Comparison of ENCODE assay signal across 22 cellular contexts in genomic region chr12:1948883-1949282, GRCh38. TPM values are rescaled to one million over a fixed set of nuclear protein-coding genes. Genes with fewer than 3 reads are reported as not detected.
DNase-seq lines count a peak whose midpoint lies in the region; ATAC-seq and TF ChIP-seq lines count a peak whose summit lies in the region.
"Had no signal": no experiment of that assay in that cellular context is flagged by ENCODE, and none has a peak within 500 bp of the region (broad histone marks: within the 10 kb centered on the region; RNA-seq: fewer than 3 reads in every experiment).

No MANE protein-coding gene starts in this region.

- no peaks in the 10 kb centered on the region for H3K9me3 ChIP-seq in prostate gland
- no peaks in the 10 kb centered on the region for H3K9me3 ChIP-seq in vagina
- H3K9me3 ChIP-seq: ovary, tibial artery had no signal

- H3K27me3 ChIP-seq in prostate gland (replicated peaks; ENCODE audit: insufficient read depth) (no peaks in the 10 kb centered on the region), vagina (no peaks in the 10 kb centered on the region)
- H3K27me3 ChIP-seq: ovary, tibial artery had no signal

- TF ChIP-seq CTCF in glutamatergic neuron (IDR thresholded peaks at IDR 0.05; ENCODE audit: partially characterized antibody, unreplicated experiment) (no peak), prostate gland (IDR thresholded peaks at IDR 0.05) (no peak), vagina (IDR thresholded peaks at IDR 0.05) (no peak)

- DNase-seq in central memory CD8-positive, alpha-beta T cell (ENCODE audit: low spot score in 2 of 2), result no peak
- DNase-seq in glutamatergic neuron (no peak), prostate gland (ENCODE audit: low spot score) (no peak), vagina (ENCODE audit: extremely low spot score in 2 of 2) (no peak), caudate nucleus (lab: John Stamatoyannopoulos, UW) (no peak), NCI-H2171 treated with DMSO at 0.1 percent for 48 hours (lab: John Stamatoyannopoulos, UW) (no peak)
- no peak for DNase-seq in activated CD8-positive, alpha-beta T cell treated with anti-CD3 and anti-CD28 coated beads, Interleukin-2, amount 10 ng/mL, durations not matched to agents 7 days and 5 days
- DNase-seq: activated CD4-positive, alpha-beta T cell treated with anti-CD3 and anti-CD28 coated beads, Interleukin-2, amount 50 U/mL, for 48 hours; activated CD8-positive, alpha-beta memory T cell treated with anti-CD3 and anti-CD28 coated beads, Interleukin-2, amount 50 U/mL, for 48 hours; aorta; dermis blood vessel endothelial cell; islet precursor cell; NCI-H1417 treated with DMSO at 0.1 percent for 48 hours; NCI-H2081; NCI-H345; NCI-H748 treated with DMSO at 0.1 percent for 48 hours; ovary; stimulated activated naive CD8-positive, alpha-beta T cell treated with anti-CD3 and anti-CD28 coated beads, Interleukin-15, Interleukin-2, amounts not matched to agents 100 U/mL and 50 U/mL, for 24 hours; tibial artery had no signal

- ATAC-seq in central memory CD8-positive, alpha-beta T cell (replicated peaks; ENCODE audit: extremely low read depth, poor library complexity, severe bottlenecking), result no peak
- ATAC-seq in activated CD8-positive, alpha-beta T cell treated with anti-CD3 and anti-CD28 coated beads, Interleukin-2, amount 10 ng/mL, durations not matched to agents 7 days and 5 days, result no peak
- ATAC-seq: stimulated activated naive CD8-positive, alpha-beta T cell treated with anti-CD3 and anti-CD28 coated beads, Interleukin-15, Interleukin-2, amounts not matched to agents 100 U/mL and 50 U/mL, for 24 hours had no signal

- H3K36me3 ChIP-seq in prostate gland, result peaks cover 7 to 17% of the 10 kb centered on the region in 2 donors
- peaks cover 0 to 41% of the 10 kb centered on the region in 2 donors for H3K36me3 ChIP-seq in vagina
- H3K36me3 ChIP-seq: ovary had no signal

- intact Hi-C loops in prostate gland (cut with DNase I) (loop anchor here (5.0 to 10.0 kb wide), 2 partner anchors 88 to 326 kb away; no protein-coding TSS in a partner anchor), vagina (cut with DNase I) (loop anchor here (10.0 kb wide), 2 partner anchors 86 to 326 kb away; no protein-coding TSS in a partner anchor)

- CTCF ChIA-PET in activated CD8-positive, alpha-beta T cell treated with anti-CD3 and anti-CD28 coated beads, Interleukin-2, amount 10 ng/mL, durations not matched to agents 7 days and 5 days (lab: Charles Lee), result interaction anchor here (1.2 kb wide), 2 partner anchors 9 to 158 kb away, joined by 3 to 8 read pairs; no protein-coding TSS in a partner anchor

- H3K4me3 ChIP-seq in prostate gland (no peak overlapping the region), vagina (no peak overlapping the region)
- H3K4me3 ChIP-seq: ovary, tibial artery had no signal

- peak overlapping the region; percentile 47 to 58 for H3K27ac ChIP-seq in prostate gland
- peak overlapping the region; percentile 51 for H3K27ac ChIP-seq in vagina
- H3K27ac ChIP-seq in caudate nucleus (ENCODE audit: low read depth, low read length), result no peak overlapping the region

- WGBS in prostate gland, result 90% methylated on average over 11 of the region's 11 CpGs

- POLR2A ChIA-PET in activated CD8-positive, alpha-beta T cell treated with anti-CD3 and anti-CD28 coated beads, Interleukin-2, amount 10 ng/mL, durations not matched to agents 7 days and 5 days (lab: Charles Lee), result interaction anchor here (0.5 kb wide), 1 partner anchor 743 kb away, joined by 3 read pairs; no protein-coding TSS in a partner anchor

- no peaks in the 10 kb centered on the region for H3K27me3 Mint-ChIP-seq in central memory CD8-positive, alpha-beta T cell
- H3K27me3 Mint-ChIP-seq in glutamatergic neuron (ENCODE audit: unreplicated experiment), result peaks cover 3% of the 10 kb centered on the region
- no peaks in the 10 kb centered on the region for H3K27me3 Mint-ChIP-seq in activated CD8-positive, alpha-beta T cell treated with anti-CD3 and anti-CD28 coated beads, Interleukin-2, amount 10 ng/mL, durations not matched to agents 7 days and 5 days (ENCODE audit: low read depth)
- H3K27me3 Mint-ChIP-seq: activated naive CD4-positive, alpha-beta T cell treated with anti-CD3 and anti-CD28 coated beads, Interleukin-2, amount 50 U/mL, for 24 hours had no signal

- peaks cover 38% of the 10 kb centered on the region for H3K36me3 Mint-ChIP-seq in central memory CD8-positive, alpha-beta T cell (ENCODE audit: insufficient read depth)
- peaks cover 4% of the 10 kb centered on the region for H3K36me3 Mint-ChIP-seq in glutamatergic neuron (ENCODE audit: unreplicated experiment)
- H3K36me3 Mint-ChIP-seq in activated CD8-positive, alpha-beta T cell treated with anti-CD3 and anti-CD28 coated beads, Interleukin-2, amount 10 ng/mL, durations not matched to agents 7 days and 5 days (ENCODE audit: low read depth), result peaks cover 42% of the 10 kb centered on the region

- peaks cover under 1% of the 10 kb centered on the region for H3K4me1 Mint-ChIP-seq in central memory CD8-positive, alpha-beta T cell
- peaks cover 12% of the 10 kb centered on the region for H3K4me1 Mint-ChIP-seq in glutamatergic neuron (ENCODE audit: low read depth, unreplicated experiment)
- H3K4me1 Mint-ChIP-seq in activated CD8-positive, alpha-beta T cell treated with anti-CD3 and anti-CD28 coated beads, Interleukin-2, amount 10 ng/mL, durations not matched to agents 7 days and 5 days (ENCODE audit: low read depth), result no peaks in the 10 kb centered on the region
- H3K4me1 Mint-ChIP-seq: activated naive CD4-positive, alpha-beta T cell treated with anti-CD3 and anti-CD28 coated beads, Interleukin-2, amount 50 U/mL, for 24 hours; CD14-positive monocyte had no signal

- no peak overlapping the region for H3K4me3 Mint-ChIP-seq in central memory CD8-positive, alpha-beta T cell
- no peak overlapping the region for H3K4me3 Mint-ChIP-seq in glutamatergic neuron (ENCODE audit: unreplicated experiment)
- H3K4me3 Mint-ChIP-seq in activated CD8-positive, alpha-beta T cell treated with anti-CD3 and anti-CD28 coated beads, Interleukin-2, amount 10 ng/mL, durations not matched to agents 7 days and 5 days, result no peak overlapping the region
- H3K4me3 Mint-ChIP-seq: activated naive CD4-positive, alpha-beta T cell treated with anti-CD3 and anti-CD28 coated beads, Interleukin-2, amount 50 U/mL, for 24 hours; CD14-positive monocyte had no signal

- peaks cover 3% of the 10 kb centered on the region for H3K4me1 ChIP-seq in prostate gland (replicated peaks)
- peaks cover 19% of the 10 kb centered on the region for H3K4me1 ChIP-seq in vagina

- TF ChIP-seq POLR2A in prostate gland (IDR thresholded peaks at IDR 0.05) (no peak), vagina (IDR thresholded peaks at IDR 0.05) (no peak)

- peak overlapping the region; percentile 60 for H3K27ac Mint-ChIP-seq in central memory CD8-positive, alpha-beta T cell (ENCODE audit: low read depth)
- H3K27ac Mint-ChIP-seq in glutamatergic neuron (ENCODE audit: unreplicated experiment), result peak overlapping the region; percentile 48
- H3K27ac Mint-ChIP-seq in activated CD8-positive, alpha-beta T cell treated with anti-CD3 and anti-CD28 coated beads, Interleukin-2, amount 10 ng/mL, durations not matched to agents 7 days and 5 days, result no peak overlapping the region
- H3K27ac Mint-ChIP-seq: activated naive CD4-positive, alpha-beta T cell treated with anti-CD3 and anti-CD28 coated beads, Interleukin-2, amount 50 U/mL, for 24 hours; activated T-helper 2 cell treated with anti-CD3 and anti-CD28 coated beads, Interferon-gamma antibody, Interleukin-2, Interleukin-4, amounts not matched to agents 10 μg/mL and 5 μg/mL and 100 μg/mL, durations not matched to agents 14 hours and 24 hours and 36 hours had no signal

- no peaks in the 10 kb centered on the region for H3K9me3 Mint-ChIP-seq in central memory CD8-positive, alpha-beta T cell
- H3K9me3 Mint-ChIP-seq in glutamatergic neuron (ENCODE audit: unreplicated experiment), result peaks cover 6% of the 10 kb centered on the region
- no peaks in the 10 kb centered on the region for H3K9me3 Mint-ChIP-seq in activated CD8-positive, alpha-beta T cell treated with anti-CD3 and anti-CD28 coated beads, Interleukin-2, amount 10 ng/mL, durations not matched to agents 7 days and 5 days (ENCODE audit: insufficient read depth)
- H3K9me3 Mint-ChIP-seq: activated naive CD4-positive, alpha-beta T cell treated with anti-CD3 and anti-CD28 coated beads, Interleukin-2, amount 50 U/mL, for 24 hours; activated T-helper 2 cell treated with anti-CD3 and anti-CD28 coated beads, Interferon-gamma antibody, Interleukin-2, Interleukin-4, amounts not matched to agents 10 μg/mL and 5 μg/mL and 100 μg/mL, durations not matched to agents 14 hours and 24 hours and 36 hours had no signal

RNA-seq across cellular contexts. Expression of gene CACNA2D4, which starts 30.4 kb away (rescaled TPM):
- total RNA-seq in glutamatergic neuron (ENCODE audit: unreplicated experiment) (not detected), prostate gland (1 to 10 TPM; 1.4 to 9.4 TPM), vagina (2.2 TPM)
- total RNA-seq in activated CD8-positive, alpha-beta T cell treated with anti-CD3 and anti-CD28 coated beads, Interleukin-2, amount 10 ng/mL, durations not matched to agents 7 days and 5 days, result 1 to 10 TPM; 6.8 to 7.0 TPM

RNA-seq across cellular contexts. Expression of gene DCP1B, which starts 55.4 kb away (rescaled TPM):
- total RNA-seq in glutamatergic neuron (ENCODE audit: unreplicated experiment) (14.2 TPM), prostate gland (10 to 100 TPM; 20.1 to 31.9 TPM), vagina (17.4 TPM)
- total RNA-seq in activated CD8-positive, alpha-beta T cell treated with anti-CD3 and anti-CD28 coated beads, Interleukin-2, amount 10 ng/mL, durations not matched to agents 7 days and 5 days, result 10 to 100 TPM; 12.8 to 13.3 TPM
